In the genomic region with DNA sequence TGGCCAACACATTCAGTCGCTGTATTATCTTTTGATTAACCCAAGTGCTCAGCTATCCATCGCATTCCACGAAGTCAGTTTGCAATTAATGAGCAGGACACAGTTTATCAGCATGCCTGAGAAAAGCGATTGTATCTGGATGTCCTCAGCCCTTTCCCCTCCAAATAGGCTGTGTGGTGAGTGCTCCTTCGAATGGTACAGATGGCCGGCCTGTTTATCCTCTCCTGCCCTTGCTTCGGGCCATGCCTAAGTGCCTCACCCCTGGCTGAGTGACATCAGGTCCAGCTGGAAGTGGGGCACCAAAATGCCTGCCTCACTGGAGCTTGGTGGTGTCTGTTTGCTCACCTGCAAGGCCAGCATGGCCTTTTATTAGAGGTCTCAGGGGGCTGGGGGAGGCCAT, we compare ENCODE assay signal across 13 cellular contexts.
"Had no signal": no experiment of that assay in that cellular context is flagged by ENCODE, and none has a peak within 500 bp of the region (broad histone marks: within the 10 kb centered on the region; RNA-seq: fewer than 3 reads in every experiment).

No MANE protein-coding gene starts in this region.

- ATAC-seq: activated T-cell treated with anti-CD3 and anti-CD28 coated beads, Interleukin-2, amount 50 U/mL, for 4 hours; left cardiac atrium; right cardiac atrium; T-helper 17 cell had no signal

- H3K4me3 Mint-ChIP-seq: activated naive CD8-positive, alpha-beta T cell treated with anti-CD3 and anti-CD28 coated beads for 36 hours; activated T-cell treated with anti-CD3 and anti-CD28 coated beads, Interleukin-2, amount 50 U/mL, for 4 hours; immature natural killer cell; naive B cell; T-helper 17 cell had no signal

- H3K36me3 Mint-ChIP-seq: activated naive CD8-positive, alpha-beta T cell treated with anti-CD3 and anti-CD28 coated beads for 36 hours; immature natural killer cell; naive B cell had no signal

- H3K27ac Mint-ChIP-seq: activated naive CD8-positive, alpha-beta T cell treated with anti-CD3 and anti-CD28 coated beads for 36 hours; immature natural killer cell; naive B cell; T-helper 17 cell had no signal

- H3K9me3 Mint-ChIP-seq: activated naive CD8-positive, alpha-beta T cell treated with anti-CD3 and anti-CD28 coated beads for 36 hours; activated T-cell treated with anti-CD3 and anti-CD28 coated beads, Interleukin-2, amount 50 U/mL, for 4 hours; immature natural killer cell; naive B cell had no signal

- DNase-seq: activated CD4-positive, alpha-beta T cell treated with anti-CD3 and anti-CD28 coated beads, Interleukin-2, amount 50 U/mL, for 1 hour; activated CD4-positive, CD25-positive, alpha-beta regulatory T cell; activated gamma-delta T cell treated with Interleukin-2 at 50 U/mL for 16 hours; activated naive CD8-positive, alpha-beta T cell treated with anti-CD3 and anti-CD28 coated beads for 36 hours; activated T-cell treated with anti-CD3 and anti-CD28 coated beads, Interleukin-2, amount 50 U/mL, for 4 hours; esophagus squamous epithelium; foreskin fibroblast; immature natural killer cell; left cardiac atrium; naive B cell; right cardiac atrium; small intestine; T-helper 17 cell had no signal
